25 cellular contexts compared by ENCODE assay signal in genomic region chr12:130298322-130298721, GRCh38. TPM values are rescaled to one million over a fixed set of nuclear protein-coding genes. Genes with fewer than 3 reads are reported as not detected.
DNase-seq lines count a peak whose midpoint lies in the region.
"Had no signal": no experiment of that assay in that cellular context is flagged by ENCODE, and none has a peak within 500 bp of the region (broad histone marks: within the 10 kb centered on the region; RNA-seq: fewer than 3 reads in every experiment).

No MANE protein-coding gene starts in this region.

- intact Hi-C loops in posterior vena cava (cut with DNase I), result no loop called here

- DNase-seq in posterior vena cava (ENCODE audit: low spot score), result peak; percentile 76
- DNase-seq in activated effector memory CD4-positive, alpha-beta T cell treated with Interleukin-2 at 50 U/mL for 16 hours, result no peak
- DNase-seq: 8988T; ACHN; AML-193; BE2C; C1 segment of cervical spinal cord; Caco-2; Calu3; CD4-positive, alpha-beta memory T cell; CD4-positive, alpha-beta T cell; CD4-positive, CD25-positive, alpha-beta regulatory T cell; CD8-positive, alpha-beta memory T cell; CD8-positive, alpha-beta T cell; COR-L47; DMS 273 treated with DMSO at 0.1 percent for 48 hours; DMS153; DMS53; DMS79; DMS79 treated with DMSO at 0.1 percent for 48 hours; DND-41; EL had no signal

RNA-seq across cellular contexts. Expression of gene PIWIL1, which starts 39.4 kb away (rescaled TPM):
- not detected for total RNA-seq in posterior vena cava
- total RNA-seq: A172; A673; B cell; Calu3; CD4-positive, alpha-beta memory T cell; CD4-positive, alpha-beta T cell; CD4-positive, CD25-positive, alpha-beta regulatory T cell; CD8-positive, alpha-beta memory T cell; CD8-positive, alpha-beta T cell had no signal
